ENCODE assay signal across 15 cellular contexts in the genomic region with DNA sequence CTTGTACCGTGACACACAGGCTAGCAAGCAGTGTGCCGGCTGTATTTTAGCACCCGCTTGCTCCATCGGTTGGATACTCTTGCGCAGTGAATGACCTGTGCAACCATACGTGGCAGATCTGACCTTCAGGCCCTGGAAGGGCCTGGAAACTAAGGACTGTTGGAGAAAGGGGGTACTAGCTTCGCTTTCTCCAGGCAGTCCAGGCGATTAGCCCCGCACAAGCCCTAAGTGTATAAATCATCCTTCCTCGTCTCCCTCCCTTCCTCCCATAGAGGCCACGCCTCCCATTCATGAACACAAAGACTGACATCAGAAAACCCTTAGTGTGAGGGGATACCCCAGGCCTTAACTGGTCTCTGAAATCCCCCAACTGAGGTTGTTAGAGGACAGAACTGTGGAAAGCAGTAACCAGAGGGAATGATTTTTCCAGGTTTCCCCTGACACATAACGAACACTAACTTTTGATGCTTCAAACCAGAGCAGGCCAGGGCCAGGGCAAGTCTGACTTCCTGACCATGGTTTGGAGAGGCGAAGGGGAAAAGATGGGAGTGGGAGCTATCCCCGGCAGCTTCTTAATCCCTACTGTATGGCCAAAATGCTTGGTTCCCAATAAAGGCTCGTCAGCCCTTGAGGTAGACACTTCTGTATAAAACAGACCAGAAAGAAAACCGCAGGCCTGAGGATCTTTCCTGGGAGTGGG. TPM values are rescaled to one million over a fixed set of nuclear protein-coding genes. Genes with fewer than 3 reads are reported as not detected.
DNase-seq lines count a peak whose midpoint lies in the region; ATAC-seq and TF ChIP-seq lines count a peak whose summit lies in the region.
"Had no signal": no experiment of that assay in that cellular context is flagged by ENCODE, and none has a peak within 500 bp of the region (broad histone marks: within the 10 kb centered on the region; RNA-seq: fewer than 3 reads in every experiment).

No MANE protein-coding gene starts in this region.

- no peaks in the 10 kb centered on the region for H3K36me3 ChIP-seq in Panc1 (ENCODE audit: control insufficient read depth, insufficient read depth, low read length)
- peaks cover 21% of the 10 kb centered on the region for H3K36me3 ChIP-seq in iPS-20b (ENCODE audit: insufficient read depth, low read depth, low read length)
- H3K36me3 ChIP-seq in psoas muscle (ENCODE audit: insufficient read depth in 1 of 2, low read depth in 1 of 2): peaks cover 0 to 11% of the 10 kb centered on the region in 2 donors

- CTCF ChIA-PET in Panc1 (lab: Charles Lee): no interaction called here

- H3K4me1 ChIP-seq in Panc1 (ENCODE audit: control insufficient read depth, insufficient read depth, low read length) (peaks cover 16% of the 10 kb centered on the region), iPS-20b (ENCODE audit: insufficient read depth, low read length) (peaks cover 29% of the 10 kb centered on the region), psoas muscle (peaks cover 19% of the 10 kb centered on the region)

- 76 to 82% (median 80%) methylated on average over 16 of the region's 16 CpGs for WGBS in psoas muscle, 3 donors

- no peak for TF ChIP-seq CTCF in GM20000 (IDR thresholded peaks at IDR 0.05; ENCODE audit: extremely low read depth, missing control alignments)
- no peak for TF ChIP-seq CTCF in Panc1 (IDR thresholded peaks at IDR 0.05)
- no peak for TF ChIP-seq CTCF in psoas muscle (IDR thresholded peaks at IDR 0.05)

- H3K4me3 ChIP-seq in Panc1 (ENCODE audit: low read depth in 2 of 2, low read length in 2 of 2): no peak overlapping the region
- H3K4me3 ChIP-seq in iPS-20b (ENCODE audit: low read length): peak overlapping the region; percentile 58; the same call in 1 of the 2 replicates
- no peak overlapping the region for H3K4me3 ChIP-seq in psoas muscle

- ATAC-seq in Panc1: no peak
- no peak for ATAC-seq in psoas muscle
- ATAC-seq in HG03045 (IDR thresholded peaks at IDR 0.05; ENCODE audit: unreplicated experiment): no peak
- no peak for ATAC-seq in GM19035 (IDR thresholded peaks at IDR 0.05; ENCODE audit: unreplicated experiment)
- ATAC-seq: left colon; stimulated activated naive CD8-positive, alpha-beta T cell treated with anti-CD3 and anti-CD28 coated beads, Interleukin-15, Interleukin-2, amounts not matched to agents 100 U/mL and 50 U/mL, for 24 hours had no signal

- H3K27me3 ChIP-seq in Panc1 (ENCODE audit: control insufficient read depth, insufficient read depth, low read length) (peaks cover 10% of the 10 kb centered on the region), iPS-20b (ENCODE audit: insufficient read depth, low read length) (no peaks in the 10 kb centered on the region), psoas muscle (ENCODE audit: insufficient read depth in 3 of 3, low read length in 2 of 3) (peaks cover 0 to 2% (median 0%) of the 10 kb centered on the region in 3 donors)
- H3K27me3 ChIP-seq: gastrocnemius medialis had no signal

- H3K9ac ChIP-seq in iPS-20b (ENCODE audit: low read depth, low read length): peak overlapping the region; percentile 78

- in situ Hi-C loops in Panc1 (cut with HindIII; ENCODE audit: low pct_unique_long_range_greater_than_20kb, low sequenced_read_pairs): no loop called here

- intact Hi-C loops in Panc1 (cut with micrococcal nuclease; ENCODE audit: unreplicated experiment): loop anchor here (5.0 kb wide), 1 partner anchor 74 kb away; a partner anchor contains a TSS
- intact Hi-C loops in psoas muscle (cut with DNase I): loop anchor here (5.0 to 10.0 kb wide), 2 partner anchors 74 to 227 kb away; a partner anchor contains a TSS

- BruUV-seq in Panc1 (replicated peaks; lab: Mats Ljungman, UMichigan): no TSS peak

- peak; percentile 35 for DNase-seq in GM20000 (ENCODE audit: low spot score)
- no peak for DNase-seq in Panc1 (ENCODE audit: low read depth, low spot score)
- no peak for DNase-seq in psoas muscle
- DNase-seq in NCI-H524 (lab: John Stamatoyannopoulos, UW): no peak
- DNase-seq in activated CD4-positive, alpha-beta T cell treated with anti-CD3 and anti-CD28 coated beads for 4 hours: no peak
- DNase-seq: dermis blood vessel endothelial cell; gastrocnemius medialis; KBM-7; NCI-H146; stimulated activated CD4-positive, alpha-beta T cell treated with anti-CD3 and anti-CD28 coated beads, Interleukin-2, amount 100 ng/mL, for 48 hours; stimulated activated naive CD8-positive, alpha-beta T cell treated with anti-CD3 and anti-CD28 coated beads, Interleukin-15, Interleukin-2, amounts not matched to agents 100 U/mL and 50 U/mL, for 24 hours had no signal

- H3K9me3 ChIP-seq in Panc1 (ENCODE audit: control insufficient read depth, insufficient read depth, low read depth, low read length): no peaks in the 10 kb centered on the region
- no peaks in the 10 kb centered on the region for H3K9me3 ChIP-seq in iPS-20b (ENCODE audit: insufficient read depth, low read depth, low read length)
- no peaks in the 10 kb centered on the region for H3K9me3 ChIP-seq in psoas muscle
- H3K9me3 ChIP-seq: gastrocnemius medialis had no signal

- POLR2A ChIA-PET in Panc1 (lab: Charles Lee): no interaction called here

- H3K27ac ChIP-seq in Panc1 (ENCODE audit: low read length) (peak overlapping the region; percentile 96), iPS-20b (ENCODE audit: low read length) (peak overlapping the region; percentile 65), psoas muscle (peak overlapping the region; percentile 94)

RNA-seq across cellular contexts. Expression of a gene that starts 1.4 kb away (rescaled TPM):
- total RNA-seq in Panc1 (2021; ENCODE audit: unreplicated experiment): 19.8 TPM
- 21.5 TPM for polyA plus RNA-seq in Panc1 (2012; ENCODE audit: insufficient read length)
- total RNA-seq in psoas muscle: 10 to 100 TPM; 45.5 to 51.1 (median 47.2) TPM
- polyA plus RNA-seq in psoas muscle: 10 to 100 TPM; 28.9 to 84.3 (median 44.0) TPM
